14 cellular contexts compared by ENCODE assay signal in genomic region chr5:31470608-31471007, GRCh38.
A peak's percentile ranks its signal among the peaks of the same experiment; 100 is the strongest.
DNase-seq lines count a peak whose midpoint lies in the region; ATAC-seq and TF ChIP-seq lines count a peak whose summit lies in the region.
"Had no signal": no experiment of that assay in that cellular context is flagged by ENCODE, and none has a peak within 500 bp of the region (broad histone marks: within the 10 kb centered on the region; RNA-seq: fewer than 3 reads in every experiment).

No MANE protein-coding gene starts in this region.

- ATAC-seq in mucosa of descending colon (no peak), HG03025 (IDR thresholded peaks at IDR 0.05; ENCODE audit: low FRiP score, unreplicated experiment) (no peak)
- ATAC-seq: natural killer cell treated with Interleukin-12 subunit alpha and Interleukin-12 subunit beta and Interleukin-15 and Interleukin-18, amount 100 ng/mL, for 72 hours had no signal

- TF ChIP-seq CTCF in CD14-positive monocyte (IDR thresholded peaks at IDR 0.05) = no peak
- no peak for TF ChIP-seq CTCF in mucosa of descending colon (IDR thresholded peaks at IDR 0.05)

- no peaks in the 10 kb centered on the region for H3K36me3 ChIP-seq in mucosa of descending colon (ENCODE audit: low read depth)

- peak overlapping the region in 3 of 7 donors; percentile 21 to 80 (median 64) for H3K27ac Mint-ChIP-seq in CD14-positive monocyte
- H3K27ac Mint-ChIP-seq in activated T-cell treated with anti-CD3 and anti-CD28 coated beads, Interleukin-2, amount 50 U/mL, for 24 hours = no peak overlapping the region
- H3K27ac Mint-ChIP-seq: activated T-helper 1 cell treated with anti-CD3 and anti-CD28 coated beads, Interleukin-12 subunit alpha, Interleukin-12 subunit beta, Interleukin-2, Interleukin-4 antibody, amounts not matched to agents 30 ng/mL and 10 ng/mL and 1 ng/mL, durations not matched to agents 14 hours and 24 hours and 36 hours; natural killer cell treated with Interleukin-12 subunit alpha and Interleukin-12 subunit beta and Interleukin-15 and Interleukin-18, amount 100 ng/mL, for 72 hours had no signal

- DNase-seq in CD14-positive monocyte (ENCODE audit: low spot score) (no peak), HUDEP-2 (lab: John Stamatoyannopoulos, UW; ENCODE audit: unreplicated experiment in 76 of 76) (peak in 73 of 76 experiments; percentile 6 to 86 (median 69)), fibroblast of gingiva (ENCODE audit: low read depth) (peak; percentile 43), mucosa of descending colon (peak in 2 of 3 donors; percentile 19 to 48), LoVo (ENCODE audit: low spot score) (no peak)
- DNase-seq in activated T-cell treated with anti-CD3 and anti-CD28 coated beads, Interleukin-2, amount 50 U/mL, for 24 hours = no peak
- DNase-seq in activated CD4-positive, CD25-positive, alpha-beta regulatory T cell treated with anti-CD3 and anti-CD28 coated beads, Interleukin-2, amount 50 U/mL, for 72 hours = no peak
- DNase-seq: COR-L47; hypothalamus; NCI-H1436; stimulated activated CD4-positive, alpha-beta T cell treated with anti-CD3 and anti-CD28 coated beads, Interleukin-1b, Interleukin-23, amount 100 ng/mL, for 48 hours had no signal

- H3K9me3 Mint-ChIP-seq in CD14-positive monocyte = peaks cover 0 to 2% (median 0%) of the 10 kb centered on the region in 7 donors
- peaks cover 6% of the 10 kb centered on the region for H3K9me3 Mint-ChIP-seq in activated T-cell treated with anti-CD3 and anti-CD28 coated beads, Interleukin-2, amount 50 U/mL, for 24 hours
- H3K9me3 Mint-ChIP-seq: activated T-helper 1 cell treated with anti-CD3 and anti-CD28 coated beads, Interleukin-12 subunit alpha, Interleukin-12 subunit beta, Interleukin-2, Interleukin-4 antibody, amounts not matched to agents 30 ng/mL and 10 ng/mL and 1 ng/mL, durations not matched to agents 14 hours and 24 hours and 36 hours; natural killer cell treated with Interleukin-12 subunit alpha and Interleukin-12 subunit beta and Interleukin-15 and Interleukin-18, amount 100 ng/mL, for 72 hours had no signal

- H3K27me3 Mint-ChIP-seq in CD14-positive monocyte (ENCODE audit: low read depth in 3 of 3) = no peaks in the 10 kb centered on the region
- no peaks in the 10 kb centered on the region for H3K27me3 Mint-ChIP-seq in activated T-cell treated with anti-CD3 and anti-CD28 coated beads, Interleukin-2, amount 50 U/mL, for 24 hours
- H3K27me3 Mint-ChIP-seq: natural killer cell treated with Interleukin-12 subunit alpha and Interleukin-12 subunit beta and Interleukin-15 and Interleukin-18, amount 100 ng/mL, for 72 hours had no signal

- H3K4me3 Mint-ChIP-seq in CD14-positive monocyte = peak overlapping the region; percentile 7 to 78
- no peak overlapping the region for H3K4me3 Mint-ChIP-seq in activated T-cell treated with anti-CD3 and anti-CD28 coated beads, Interleukin-2, amount 50 U/mL, for 24 hours
- H3K4me3 Mint-ChIP-seq: activated T-helper 1 cell treated with anti-CD3 and anti-CD28 coated beads, Interleukin-12 subunit alpha, Interleukin-12 subunit beta, Interleukin-2, Interleukin-4 antibody, amounts not matched to agents 30 ng/mL and 10 ng/mL and 1 ng/mL, durations not matched to agents 14 hours and 24 hours and 36 hours; natural killer cell treated with Interleukin-12 subunit alpha and Interleukin-12 subunit beta and Interleukin-15 and Interleukin-18, amount 100 ng/mL, for 72 hours had no signal

- H3K4me1 ChIP-seq in mucosa of descending colon (ENCODE audit: low read depth) = no peaks in the 10 kb centered on the region

- intact Hi-C loops in CD14-positive monocyte (cut with micrococcal nuclease) = no loop called here
- intact Hi-C loops in mucosa of descending colon (cut with DNase I, micrococcal nuclease) = no loop called here

- peaks cover 36 to 42% of the 10 kb centered on the region in 2 donors for H3K36me3 Mint-ChIP-seq in CD14-positive monocyte
- peaks cover 88% of the 10 kb centered on the region for H3K36me3 Mint-ChIP-seq in activated T-cell treated with anti-CD3 and anti-CD28 coated beads, Interleukin-2, amount 50 U/mL, for 24 hours (ENCODE audit: low read depth)

- H3K4me3 ChIP-seq in mucosa of descending colon = no peak overlapping the region

- peaks cover 13% of the 10 kb centered on the region for H3K4me1 Mint-ChIP-seq in CD14-positive monocyte
- no peaks in the 10 kb centered on the region for H3K4me1 Mint-ChIP-seq in activated T-cell treated with anti-CD3 and anti-CD28 coated beads, Interleukin-2, amount 50 U/mL, for 24 hours (ENCODE audit: low read depth)

- H3K9me3 ChIP-seq in mucosa of descending colon = no peaks in the 10 kb centered on the region

Comparison
In these comparisons a context has a peak if more than half of its experiments do, and no peak if none do; other contexts are left out.
1. DNase-seq: peak in HUDEP-2 (73 of 76), fibroblast of gingiva (single experiment) and mucosa of descending colon (2 of 3); none in CD14-positive monocyte (single experiment), LoVo (single experiment), activated T-cell treated with anti-CD3 and anti-CD28 coated beads, Interleukin-2, amount 50 U/mL, for 24 hours (single experiment) and activated CD4-positive, CD25-positive, alpha-beta regulatory T cell treated with anti-CD3 and anti-CD28 coated beads, Interleukin-2, amount 50 U/mL, for 72 hours (single experiment).